13 cellular contexts compared by ENCODE assay signal in the genomic region with DNA sequence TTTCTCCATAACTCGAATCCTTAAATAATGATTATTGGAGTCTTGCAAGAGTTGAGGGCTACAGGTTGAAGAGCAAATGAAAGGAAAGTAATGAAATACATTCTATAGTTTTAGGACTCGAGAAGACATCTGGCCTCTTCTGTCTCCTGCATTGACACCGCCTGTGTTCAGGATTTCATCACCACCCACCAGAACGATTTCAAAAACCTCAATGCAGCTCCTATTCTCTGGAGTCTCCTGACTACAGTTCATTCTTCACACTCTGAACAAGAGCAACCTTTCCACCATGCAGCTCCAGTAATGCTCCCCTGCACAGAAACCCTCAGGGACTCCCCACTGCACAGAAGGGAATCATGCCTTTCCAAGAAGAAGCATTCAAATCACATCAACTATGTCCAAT. TPM values are rescaled to one million over a fixed set of nuclear protein-coding genes. Genes with fewer than 3 reads are reported as not detected.
DNase-seq lines count a peak whose midpoint lies in the region; ATAC-seq, FAIRE-seq and TF ChIP-seq lines count a peak whose summit lies in the region.
"Had no signal": no experiment of that assay in that cellular context is flagged by ENCODE, and none has a peak within 500 bp of the region (broad histone marks: within the 10 kb centered on the region; RNA-seq: fewer than 3 reads in every experiment).

No MANE protein-coding gene starts in this region.

- H3K4me3 ChIP-seq in fibroblast of villous mesenchyme (ENCODE audit: low read depth, low read length) (no peak overlapping the region), small intestine (ENCODE audit: low read depth in 1 of 2, low read length in 2 of 2) (no peak overlapping the region), SJCRH30 (no peak overlapping the region)
- H3K4me3 ChIP-seq: SK-N-MC, tibial artery had no signal

- in situ Hi-C loops in SK-MEL-5 (cut with HindIII; ENCODE audit: low pct_unique_long_range_greater_than_20kb, low sequenced_read_pairs): loop anchor here (25.0 kb wide), 1 partner anchor 115 kb away; the partner anchor contains the start of gene RBM17

- peak; percentile 26 for DNase-seq in GM03348 (ENCODE audit: low spot score)
- peak; percentile 27 for DNase-seq in SK-MEL-5 (ENCODE audit: low read depth, low spot score)
- DNase-seq in fibroblast of villous mesenchyme (ENCODE audit: low read depth): peak; percentile 45
- no peak for DNase-seq in small intestine
- no peak for DNase-seq in SJCRH30
- DNase-seq in amygdala (lab: John Stamatoyannopoulos, UW): no peak
- DNase-seq: NCI-H1092 treated with DMSO at 0.1 percent for 48 hours; NCI-H526; occipital lobe; stimulated activated CD4-positive, alpha-beta T cell treated with anti-CD3 and anti-CD28 coated beads, Interleukin-4, amount 100 ng/mL, for 1 hour; tibial artery had no signal

- peak overlapping the region; percentile 61 to 93 for H3K27ac ChIP-seq in small intestine (ENCODE audit: low read depth in 1 of 2, low read length in 1 of 2)
- H3K27ac ChIP-seq in SJCRH30: no peak overlapping the region
- H3K27ac ChIP-seq: SK-N-MC, tibial artery had no signal

- H3K9me3 ChIP-seq in small intestine (ENCODE audit: control insufficient read depth, low read depth) (no peaks in the 10 kb centered on the region), SJCRH30 (replicated peaks) (no peaks in the 10 kb centered on the region)
- H3K9me3 ChIP-seq: tibial artery had no signal

- WGBS in small intestine, 3 donors: 43 to 56% (median 45%) methylated on average over 4 of the region's 4 CpGs

- H3K4me1 ChIP-seq in small intestine (ENCODE audit: control insufficient read depth in 2 of 2, insufficient read depth in 1 of 2, low read depth in 1 of 2, low read length in 1 of 2) (peaks cover 5 to 16% of the 10 kb centered on the region in 2 donors), SJCRH30 (no peaks in the 10 kb centered on the region)

- H3K36me3 ChIP-seq in small intestine (ENCODE audit: control insufficient read depth in 2 of 2, insufficient read depth in 2 of 2, low read length in 2 of 2): no peaks in the 10 kb centered on the region
- no peaks in the 10 kb centered on the region for H3K36me3 ChIP-seq in SJCRH30

- H3K27me3 ChIP-seq in small intestine (ENCODE audit: control insufficient read depth in 2 of 2, insufficient read depth in 2 of 2, low read length in 2 of 2) (no peaks in the 10 kb centered on the region), SJCRH30 (no peaks in the 10 kb centered on the region)
- H3K27me3 ChIP-seq: tibial artery had no signal

- TF ChIP-seq CTCF in fibroblast of villous mesenchyme (IDR thresholded peaks at IDR 0.05; ENCODE audit: insufficient read depth, low read depth, low read length): no peak

- no peak for FAIRE-seq in small intestine (lab: Jason Lieb, UNC)

- ATAC-seq in HG03565 (IDR thresholded peaks at IDR 0.05; ENCODE audit: unreplicated experiment): no peak

RNA-seq across cellular contexts. Expression of gene IL15RA, which starts 5.5 kb away (rescaled TPM):
- 0.24 and 0.79 TPM in 2 replicates for total RNA-seq in SK-MEL-5 (2014; rRNA removed; shearing (Covaris generic))
- 0.96 and 3.6 TPM in 2 replicates for polyA plus RNA-seq in SK-MEL-5 (2015; cell fraction: cytosol; rRNA removed)
- polyA plus RNA-seq in SK-MEL-5 (2015; cell fraction: nucleus; rRNA removed): 0.56 and 3.2 TPM in 2 replicates
- total RNA-seq in fibroblast of villous mesenchyme: 2.6 and 3.0 TPM in 2 replicates
- polyA plus RNA-seq in small intestine: 10 to 100 TPM in 2 of 3 donors, 1 to 10 TPM in 1; 8.3 to 32.1 (median 15.9) TPM
- total RNA-seq in SJCRH30 (2014; rRNA removed; shearing (Covaris generic)): not detected in 2 replicates
- total RNA-seq: occipital lobe had no signal

Comparison
In these comparisons a context has a peak if more than half of its experiments do, and no peak if none do; other contexts are left out.
1. DNase-seq: peak in GM03348 (single experiment), SK-MEL-5 (single experiment) and fibroblast of villous mesenchyme (single experiment); none in small intestine (single experiment), SJCRH30 (0 of 2) and amygdala (0 of 56).